ENCODE assay signal across 8 cellular contexts in genomic region chr2:96267159-96267971, GRCh38. TPM values are rescaled to one million over a fixed set of nuclear protein-coding genes. Genes with fewer than 3 reads are reported as not detected.
DNase-seq lines count a peak whose midpoint lies in the region; ATAC-seq and TF ChIP-seq lines count a peak whose summit lies in the region.

No MANE protein-coding gene starts in this region.

- POLR2A ChIA-PET in activated CD8-positive, alpha-beta T cell treated with anti-CD3 and anti-CD28 coated beads, Interleukin-2, amount 10 ng/mL, durations not matched to agents 7 days and 5 days (lab: Charles Lee), result interaction anchor here (0.8 to 1.7 kb wide), 3 partner anchors 25 to 103 kb away, joined by 3 to 17 read pairs (median 4); partner anchors contain the start of gene STARD7

- H3K4me3 Mint-ChIP-seq in activated CD8-positive, alpha-beta T cell treated with anti-CD3 and anti-CD28 coated beads, Interleukin-2, amount 10 ng/mL, durations not matched to agents 7 days and 5 days, result peak overlapping the region; percentile 97

- peaks cover 10% of the 10 kb centered on the region for H3K4me1 ChIP-seq in rectal smooth muscle tissue (ENCODE audit: control insufficient read depth, insufficient read depth, low read length)

- no peaks in the 10 kb centered on the region for H3K27me3 Mint-ChIP-seq in activated CD8-positive, alpha-beta T cell treated with anti-CD3 and anti-CD28 coated beads, Interleukin-2, amount 10 ng/mL, durations not matched to agents 7 days and 5 days (ENCODE audit: low read depth)

- no peak for ATAC-seq in activated CD8-positive, alpha-beta T cell treated with anti-CD3 and anti-CD28 coated beads, Interleukin-2, amount 10 ng/mL, durations not matched to agents 7 days and 5 days
- ATAC-seq in GM21381 (IDR thresholded peaks at IDR 0.05; ENCODE audit: unreplicated experiment), result no peak
- no peak for ATAC-seq in GM21360 (IDR thresholded peaks at IDR 0.05; ENCODE audit: unreplicated experiment)

- H3K9ac ChIP-seq in rectal smooth muscle tissue (ENCODE audit: low read length), result no peak overlapping the region

- peaks cover 42% of the 10 kb centered on the region for H3K4me1 Mint-ChIP-seq in activated CD8-positive, alpha-beta T cell treated with anti-CD3 and anti-CD28 coated beads, Interleukin-2, amount 10 ng/mL, durations not matched to agents 7 days and 5 days (ENCODE audit: low read depth)

- H3K36me3 Mint-ChIP-seq in activated CD8-positive, alpha-beta T cell treated with anti-CD3 and anti-CD28 coated beads, Interleukin-2, amount 10 ng/mL, durations not matched to agents 7 days and 5 days (ENCODE audit: low read depth), result peaks cover 43% of the 10 kb centered on the region

- CTCF ChIA-PET in activated CD8-positive, alpha-beta T cell treated with anti-CD3 and anti-CD28 coated beads, Interleukin-2, amount 10 ng/mL, durations not matched to agents 7 days and 5 days (lab: Charles Lee), result interaction anchor here (0.6 to 4.7 kb wide), 24 partner anchors 10 to 275 kb away, joined by 3 to 34 read pairs (median 5); partner anchors contain the start of genes ADRA2B, ASTL and STARD7

- H3K27ac Mint-ChIP-seq in activated CD8-positive, alpha-beta T cell treated with anti-CD3 and anti-CD28 coated beads, Interleukin-2, amount 10 ng/mL, durations not matched to agents 7 days and 5 days, result peak overlapping the region; percentile 83

- DNase-seq in NCI-H345 (lab: John Stamatoyannopoulos, UW) (peak; percentile 34), NCI-H345 treated with DMSO at 0.1 percent for 48 hours (lab: John Stamatoyannopoulos, UW; ENCODE audit: unreplicated experiment) (no peak), NCI-H1105 treated with DMSO at 0.1 percent for 48 hours (lab: John Stamatoyannopoulos, UW) (peak; percentile 21), epithelial cell of proximal tubule (ENCODE audit: low read depth) (no peak)
- DNase-seq in activated CD8-positive, alpha-beta T cell treated with anti-CD3 and anti-CD28 coated beads, Interleukin-2, amount 10 ng/mL, durations not matched to agents 7 days and 5 days, result peak; percentile 73

- peak overlapping the region; percentile 88 for H3K4me3 ChIP-seq in epithelial cell of proximal tubule (ENCODE audit: low read depth, low read length)
- peak overlapping the region; percentile 85 for H3K4me3 ChIP-seq in rectal smooth muscle tissue (ENCODE audit: low read length)

- H3K9me3 Mint-ChIP-seq in activated CD8-positive, alpha-beta T cell treated with anti-CD3 and anti-CD28 coated beads, Interleukin-2, amount 10 ng/mL, durations not matched to agents 7 days and 5 days (ENCODE audit: insufficient read depth), result no peaks in the 10 kb centered on the region

- no peak overlapping the region for H3K27ac ChIP-seq in rectal smooth muscle tissue (ENCODE audit: low read depth, low read length)

- H3K36me3 ChIP-seq in rectal smooth muscle tissue (ENCODE audit: control insufficient read depth, insufficient read depth, low read length), result peaks cover 25% of the 10 kb centered on the region

- peak; percentile 52 for TF ChIP-seq CTCF in epithelial cell of proximal tubule (conservative IDR thresholded peaks at IDR 0.05; ENCODE audit: low read depth, low read length)

- H3K27me3 ChIP-seq in rectal smooth muscle tissue (ENCODE audit: control insufficient read depth, insufficient read depth, low read length), result no peaks in the 10 kb centered on the region

RNA-seq across cellular contexts. Expression of gene CIAO1, which starts 1.3 kb away (rescaled TPM):
- total RNA-seq in activated CD8-positive, alpha-beta T cell treated with anti-CD3 and anti-CD28 coated beads, Interleukin-2, amount 10 ng/mL, durations not matched to agents 7 days and 5 days, result 10 to 100 TPM; 64.9 to 65.9 TPM
- total RNA-seq in epithelial cell of proximal tubule, result 110 and 155 TPM in 2 replicates

RNA-seq across cellular contexts. Expression of gene TMEM127, which starts 1.6 kb away (rescaled TPM):
- 10 to 100 TPM; 31.8 to 34.2 TPM for total RNA-seq in activated CD8-positive, alpha-beta T cell treated with anti-CD3 and anti-CD28 coated beads, Interleukin-2, amount 10 ng/mL, durations not matched to agents 7 days and 5 days
- total RNA-seq in epithelial cell of proximal tubule, result 21.3 and 25.9 TPM in 2 replicates

RNA-seq across cellular contexts. Expression of gene SNRNP200, which starts 38.0 kb away (rescaled TPM):
- 100 to 1,000 TPM; 177 to 181 TPM for total RNA-seq in activated CD8-positive, alpha-beta T cell treated with anti-CD3 and anti-CD28 coated beads, Interleukin-2, amount 10 ng/mL, durations not matched to agents 7 days and 5 days
- 77.2 and 88.9 TPM in 2 replicates for total RNA-seq in epithelial cell of proximal tubule

RNA-seq across cellular contexts. Expression of gene ITPRIPL1, which starts 57.8 kb away (rescaled TPM):
- 10 to 100 TPM; 43.4 to 43.5 TPM for total RNA-seq in activated CD8-positive, alpha-beta T cell treated with anti-CD3 and anti-CD28 coated beads, Interleukin-2, amount 10 ng/mL, durations not matched to agents 7 days and 5 days
- total RNA-seq in epithelial cell of proximal tubule, result 7.7 and 10.3 TPM in 2 replicates

RNA-seq across cellular contexts. Expression of gene STARD7, which starts 58.7 kb away (rescaled TPM):
- 100 to 1,000 TPM; 139 to 143 TPM for total RNA-seq in activated CD8-positive, alpha-beta T cell treated with anti-CD3 and anti-CD28 coated beads, Interleukin-2, amount 10 ng/mL, durations not matched to agents 7 days and 5 days
- 99.2 and 143 TPM in 2 replicates for total RNA-seq in epithelial cell of proximal tubule

Comparison
In these comparisons a context has a peak if more than half of its experiments do, and no peak if none do; other contexts are left out.
1. DNase-seq: peak in NCI-H345 (single experiment), NCI-H1105 treated with DMSO at 0.1 percent for 48 hours (single experiment) and activated CD8-positive, alpha-beta T cell treated with anti-CD3 and anti-CD28 coated beads, Interleukin-2, amount 10 ng/mL, durations not matched to agents 7 days and 5 days (single experiment); none in NCI-H345 treated with DMSO at 0.1 percent for 48 hours (single experiment) and epithelial cell of proximal tubule (single experiment).